Comparison of ENCODE assay signal across 1 cellular context in genomic region chr1:23554481-23555224, GRCh38.
TF ChIP-seq lines count a peak whose summit lies in the region.

No MANE protein-coding gene starts in this region.

TF ChIP-seq in WTC11, 78 proteins besides CTCF, POLR2A, EP300 and RAD21 (continued from another document):
- TF ChIP-seq ZNF671 (CRISPR knock-in tag; IDR thresholded peaks at IDR 0.05): peak; percentile 31; the same call in 1 of the 2 replicates
- no peak for TF ChIP-seq ZNF512 (CRISPR knock-in tag; IDR thresholded peaks at IDR 0.05; ENCODE audit: borderline replicate concordance)
